ENCODE assay signal across 17 cellular contexts in the genomic region with DNA sequence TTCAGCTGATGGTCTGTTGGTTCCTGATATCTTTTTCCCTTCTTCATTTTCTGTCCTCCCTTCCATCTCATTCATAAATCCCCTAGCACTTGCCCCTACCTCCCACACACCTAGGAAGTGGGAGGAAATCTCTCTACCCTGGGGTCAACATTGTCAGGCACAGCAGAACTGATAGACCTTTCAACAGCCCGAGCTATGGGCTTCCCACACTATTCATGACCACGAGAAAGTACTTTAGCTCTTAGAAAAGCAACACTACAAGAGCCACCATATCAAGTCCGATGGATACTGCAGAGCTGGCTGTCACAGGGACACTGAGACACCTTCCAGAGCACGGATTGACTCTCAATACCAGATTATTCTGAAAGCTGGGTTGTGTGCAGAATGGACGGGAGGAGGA.
"Had no signal": no experiment of that assay in that cellular context is flagged by ENCODE, and none has a peak within 500 bp of the region (broad histone marks: within the 10 kb centered on the region; RNA-seq: fewer than 3 reads in every experiment).

No MANE protein-coding gene starts in this region.

- ATAC-seq: naive thymus-derived CD4-positive, alpha-beta T cell had no signal

- H3K27me3 ChIP-seq: stomach, transverse colon had no signal

- H3K4me1 ChIP-seq: foreskin keratinocyte, transverse colon had no signal

- H3K9me3 ChIP-seq: stomach, thoracic aorta, transverse colon had no signal

- H3K36me3 ChIP-seq: stomach, thoracic aorta, transverse colon had no signal

- H3K27ac ChIP-seq: foreskin keratinocyte, stomach, thoracic aorta, transverse colon had no signal

- DNase-seq: cerebellar nuclear complex; dermis blood vessel endothelial cell; erythroblast; foreskin keratinocyte; head of caudate nucleus; islet precursor cell; naive thymus-derived CD4-positive, alpha-beta T cell; posterior cingulate gyrus; small intestine; stimulated activated CD4-positive, alpha-beta T cell treated with anti-CD3 and anti-CD28 coated beads, Interleukin-12 subunit alpha, Interleukin-12 subunit beta, amount 100 ng/mL, for 4 hours; stimulated activated naive CD4-positive, alpha-beta T cell; stomach; substantia nigra; transverse colon had no signal

- FAIRE-seq: colon, endothelial cell of umbilical vein, small intestine had no signal

- H3K4me3 ChIP-seq: stomach, thoracic aorta, transverse colon had no signal
